Comparison of ENCODE assay signal across 30 cellular contexts in genomic region chr5:17737087-17737486, GRCh38.
"Had no signal": no experiment of that assay in that cellular context is flagged by ENCODE, and none has a peak within 500 bp of the region (broad histone marks: within the 10 kb centered on the region; RNA-seq: fewer than 3 reads in every experiment).

No MANE protein-coding gene starts in this region.

- H3K9ac ChIP-seq: SK-N-SH had no signal

- H3K4me1 ChIP-seq: ascending aorta, Peyer's patch, SJSA1 had no signal

- H3K36me3 ChIP-seq: ascending aorta, cardiac muscle cell, Peyer's patch, SJSA1 had no signal

- H3K4me3 Mint-ChIP-seq: activated CD4-positive, alpha-beta T cell treated with anti-CD3 and anti-CD28 coated beads, Interleukin-2, amount 10 ng/mL, durations not matched to agents 24 days and 14 days; activated CD8-positive, alpha-beta T cell treated with anti-CD3 and anti-CD28 coated beads for 36 hours; activated naive CD4-positive, alpha-beta T cell treated with anti-CD3 and anti-CD28 coated beads, Interleukin-2, amount 50 U/mL, for 24 hours; activated T-cell treated with anti-CD3 and anti-CD28 coated beads, Interleukin-2, amount 50 U/mL, for 24 hours; brain; central memory CD8-positive, alpha-beta T cell; T-helper 1 cell treated with Interleukin-12 subunit alpha and Interleukin-12 subunit beta and Interleukin-4 antibody, amounts not matched to agents 30 μg/mL and 1 μg/mL, for 36 hours; T-helper 2 cell treated with Interferon-gamma antibody and Interleukin-4, amounts not matched to agents 5 μg/mL and 100 μg/mL, for 36 hours had no signal

- H3K9me3 Mint-ChIP-seq: brain had no signal

- H3K27me3 Mint-ChIP-seq: activated CD4-positive, alpha-beta T cell treated with anti-CD3 and anti-CD28 coated beads, Interleukin-2, amount 10 ng/mL, durations not matched to agents 24 days and 14 days; activated CD8-positive, alpha-beta T cell treated with anti-CD3 and anti-CD28 coated beads for 36 hours; activated naive CD4-positive, alpha-beta T cell treated with anti-CD3 and anti-CD28 coated beads, Interleukin-2, amount 50 U/mL, for 24 hours; activated T-cell treated with anti-CD3 and anti-CD28 coated beads, Interleukin-2, amount 50 U/mL, for 24 hours; central memory CD8-positive, alpha-beta T cell had no signal

- FAIRE-seq: K562, TTC549 had no signal

- H3K27ac ChIP-seq: ascending aorta, cardiac muscle cell, Peyer's patch, SJSA1 had no signal

- H3K27me3 ChIP-seq: ascending aorta, cardiac muscle cell, Peyer's patch had no signal

- H3K4me1 Mint-ChIP-seq: activated CD4-positive, alpha-beta T cell treated with anti-CD3 and anti-CD28 coated beads, Interleukin-2, amount 10 ng/mL, durations not matched to agents 24 days and 14 days; activated naive CD4-positive, alpha-beta T cell treated with anti-CD3 and anti-CD28 coated beads, Interleukin-2, amount 50 U/mL, for 24 hours; central memory CD8-positive, alpha-beta T cell had no signal

- H3K9me3 ChIP-seq: ascending aorta, Peyer's patch, SJSA1, SK-N-SH had no signal

- H3K4me3 ChIP-seq: ascending aorta, cardiac muscle cell, K562, Peyer's patch, SJSA1 had no signal

- H3K27ac Mint-ChIP-seq: activated CD4-positive, alpha-beta T cell treated with anti-CD3 and anti-CD28 coated beads, Interleukin-2, amount 10 ng/mL, durations not matched to agents 24 days and 14 days; activated CD8-positive, alpha-beta T cell treated with anti-CD3 and anti-CD28 coated beads for 36 hours; activated naive CD4-positive, alpha-beta T cell treated with anti-CD3 and anti-CD28 coated beads, Interleukin-2, amount 50 U/mL, for 24 hours; activated T-cell treated with anti-CD3 and anti-CD28 coated beads, Interleukin-2, amount 50 U/mL, for 24 hours; activated T-helper 2 cell treated with anti-CD3 and anti-CD28 coated beads, Interferon-gamma antibody, Interleukin-2, Interleukin-4, amounts not matched to agents 10 μg/mL and 5 μg/mL and 100 μg/mL, durations not matched to agents 14 hours and 24 hours and 36 hours; brain; T-helper 1 cell treated with Interleukin-12 subunit alpha and Interleukin-12 subunit beta and Interleukin-4 antibody, amounts not matched to agents 30 μg/mL and 1 μg/mL, for 36 hours; T-helper 2 cell treated with Interferon-gamma antibody and Interleukin-4, amounts not matched to agents 5 μg/mL and 100 μg/mL, for 36 hours had no signal

- DNase-seq: activated CD4-positive, alpha-beta T cell treated with anti-CD3 and anti-CD28 coated beads, Interleukin-2, amount 10 ng/mL, durations not matched to agents 24 days and 14 days; activated CD4-positive, alpha-beta T cell treated with anti-CD3 and anti-CD28 coated beads, Interleukin-2, amount 50 U/mL, for 4 hours; activated CD8-positive, alpha-beta T cell treated with anti-CD3 and anti-CD28 coated beads for 36 hours; activated gamma-delta T cell; activated naive CD4-positive, alpha-beta T cell treated with Interleukin-2 at 50 U/mL for 16 hours; activated T-cell treated with anti-CD3 and anti-CD28 coated beads, Interleukin-2, amount 50 U/mL, for 24 hours; amygdala; NCI-H1105 treated with DMSO at 0.1 percent for 48 hours; NCI-H1436; NCI-H1694; NCI-H1930; NCI-H2081 treated with DMSO at 0.1 percent for 48 hours; NCI-H226; NCI-H446 treated with DMSO at 0.1 percent for 48 hours; NCI-H524; Peyer's patch; RPMI8226; SHP77 treated with DMSO at 0.1 percent for 48 hours; SK-N-SH had no signal

- H3K36me3 Mint-ChIP-seq: activated naive CD4-positive, alpha-beta T cell treated with anti-CD3 and anti-CD28 coated beads, Interleukin-2, amount 50 U/mL, for 24 hours; brain had no signal

- ATAC-seq: activated CD8-positive, alpha-beta T cell treated with anti-CD3 and anti-CD28 coated beads for 36 hours; K562 had no signal
